23 cellular contexts compared by ENCODE assay signal in the genomic region with DNA sequence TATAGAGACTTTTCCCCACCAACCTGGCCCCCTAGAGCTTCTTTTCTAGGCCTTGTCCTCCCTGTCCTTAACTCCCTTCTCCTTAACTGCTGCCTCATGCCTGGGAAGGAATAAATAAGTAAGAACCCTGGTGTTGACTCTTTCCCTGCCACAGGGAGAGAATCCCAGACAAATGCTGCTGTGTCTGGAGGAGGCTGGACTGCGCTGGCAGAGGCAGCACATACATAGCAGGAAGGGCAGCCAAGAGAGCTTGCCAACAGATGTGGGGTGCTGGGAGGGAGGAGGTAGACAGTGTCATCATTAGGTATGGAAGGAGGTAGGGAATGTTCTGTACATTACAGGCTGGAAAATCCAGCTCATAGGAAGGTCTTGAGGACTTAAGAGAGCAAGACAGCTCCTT.
DNase-seq lines count a peak whose midpoint lies in the region; ATAC-seq and TF ChIP-seq lines count a peak whose summit lies in the region.
"Had no signal": no experiment of that assay in that cellular context is flagged by ENCODE, and none has a peak within 500 bp of the region (broad histone marks: within the 10 kb centered on the region; RNA-seq: fewer than 3 reads in every experiment).

No MANE protein-coding gene starts in this region.

- TF ChIP-seq CTCF in heart right ventricle (IDR thresholded peaks at IDR 0.05) (no peak), ascending aorta (IDR thresholded peaks at IDR 0.05) (no peak), vagina (IDR thresholded peaks at IDR 0.05) (no peak)

- H3K9ac ChIP-seq in mesenchymal stem cell (ENCODE audit: low read length) (peak overlapping the region; percentile 74), mesendoderm (ENCODE audit: low read length) (no peak overlapping the region)
- H3K9ac ChIP-seq: BLaER1 treated with 17β-estradiol and CSF1 and Interleukin-3, amounts not matched to agents 10 nM and 100 nM had no signal

- H3K4me2 ChIP-seq in mesenchymal stem cell (ENCODE audit: low read length, poor library complexity, severe bottlenecking): no peak overlapping the region
- H3K4me2 ChIP-seq in mesendoderm (ENCODE audit: low read length): no peak overlapping the region

- H4K5ac ChIP-seq in mesendoderm (ENCODE audit: low read length): no peak overlapping the region

- H3K4me3 ChIP-seq in heart right ventricle: no peak overlapping the region
- H3K4me3 ChIP-seq in ascending aorta: no peak overlapping the region
- H3K4me3 ChIP-seq in mesenchymal stem cell (ENCODE audit: insufficient read depth in 1 of 2, low read depth in 1 of 2, low read length in 2 of 2): no peak overlapping the region
- no peak overlapping the region for H3K4me3 ChIP-seq in vagina
- no peak overlapping the region for H3K4me3 ChIP-seq in mesendoderm (ENCODE audit: low read length)
- no peak overlapping the region for H3K4me3 ChIP-seq in CD8-positive, alpha-beta memory T cell (ENCODE audit: low read length)
- H3K4me3 ChIP-seq: BLaER1 treated with 17β-estradiol and CSF1 and Interleukin-3, amounts not matched to agents 10 nM and 100 nM; SJSA1 had no signal

- H2BK5ac ChIP-seq in mesenchymal stem cell (ENCODE audit: low read depth, low read length, poor library complexity, severe bottlenecking) (no peak overlapping the region), mesendoderm (ENCODE audit: low read length) (no peak overlapping the region)

- intact Hi-C loops in heart right ventricle (cut with DNase I): no loop called here
- intact Hi-C loops in Right ventricle myocardium inferior (cut with DNase I): no loop called here
- intact Hi-C loops in ascending aorta (cut with DNase I): no loop called here
- intact Hi-C loops in vagina (cut with DNase I): no loop called here

- H3K27me3 Mint-ChIP-seq in CD8-positive, alpha-beta memory T cell: peaks cover 4 to 5% of the 10 kb centered on the region in 2 donors
- H3K27me3 Mint-ChIP-seq: activated naive CD8-positive, alpha-beta T cell treated with anti-CD3 and anti-CD28 coated beads, Interleukin-2, amount 50 U/mL, for 24 hours had no signal

- 62 to 75% methylated on average over 1 of the region's 1 CpG for WGBS in heart right ventricle, 2 donors
- WGBS in mesenchymal stem cell: 64% methylated on average over 1 of the region's 1 CpG
- WGBS in mesendoderm (ENCODE audit: extremely low coverage, insufficient coverage, low lambda C conversion rate): no CpG with 5 or more reads among the region's 1 CpG

- H3K4ac ChIP-seq in mesenchymal stem cell (ENCODE audit: low read depth in 1 of 2, low read length in 2 of 2) (no peak overlapping the region), mesendoderm (ENCODE audit: low read depth, low read length) (no peak overlapping the region)

- CTCF ChIA-PET in CD8-positive, alpha-beta memory T cell (lab: Charles Lee): no interaction called here

- DNase-seq in heart right ventricle (no peak), Right ventricle myocardium inferior (ENCODE audit: missing footprints) (no peak), ascending aorta (ENCODE audit: low spot score in 2 of 2) (no peak), mesenchymal stem cell (no peak), vagina (ENCODE audit: extremely low spot score in 2 of 2) (no peak), mesendoderm (no peak), DMS79 (lab: John Stamatoyannopoulos, UW) (no peak)
- no peak for DNase-seq in CD8-positive, alpha-beta memory T cell
- DNase-seq: activated CD4-positive, CD25-positive, alpha-beta regulatory T cell treated with anti-CD3 and anti-CD28 coated beads, Interleukin-2, amount 50 U/mL, for 72 hours; activated CD8-positive, alpha-beta memory T cell treated with anti-CD3 and anti-CD28 coated beads for 24 hours; activated gamma-delta T cell treated with Interleukin-2 at 50 U/mL for 16 hours; activated naive CD8-positive, alpha-beta T cell treated with anti-CD3 and anti-CD28 coated beads, Interleukin-2, amount 50 U/mL, for 24 hours; activated T-cell treated with anti-CD3 and anti-CD28 coated beads, Interleukin-2, amount 50 U/mL, for 1 hour; cortex of kidney; H9; NCI-H1105; NCI-H510A; NK-92 treated with Interleukin-12 subunit alpha and Interleukin-12 subunit beta, amount 100 ng/mL, for 24 hours; occipital lobe had no signal

- H2BK12ac ChIP-seq in mesenchymal stem cell (ENCODE audit: low read length in 2 of 2): no peak overlapping the region

- H3K9me3 Mint-ChIP-seq in CD8-positive, alpha-beta memory T cell: peaks cover 0 to 6% (median 0%) of the 10 kb centered on the region in 5 donors
- H3K9me3 Mint-ChIP-seq: activated naive CD8-positive, alpha-beta T cell treated with anti-CD3 and anti-CD28 coated beads, Interleukin-2, amount 50 U/mL, for 24 hours; memory B cell had no signal

- no peaks in the 10 kb centered on the region for H3K4me1 Mint-ChIP-seq in CD8-positive, alpha-beta memory T cell
- H3K4me1 Mint-ChIP-seq: activated naive CD8-positive, alpha-beta T cell treated with anti-CD3 and anti-CD28 coated beads, Interleukin-2, amount 50 U/mL, for 24 hours; H9; memory B cell had no signal

- H3K36me3 ChIP-seq in heart right ventricle (no peaks in the 10 kb centered on the region), ascending aorta (peaks cover 0 to 5% of the 10 kb centered on the region in 2 donors), mesenchymal stem cell (ENCODE audit: control insufficient read depth in 1 of 2, insufficient read depth in 2 of 2, low read depth in 1 of 2, low read length in 2 of 2) (no peaks in the 10 kb centered on the region), vagina (no peaks in the 10 kb centered on the region), mesendoderm (ENCODE audit: control insufficient read depth, insufficient read depth, low read length) (no peaks in the 10 kb centered on the region)
- no peaks in the 10 kb centered on the region for H3K36me3 ChIP-seq in CD8-positive, alpha-beta memory T cell (ENCODE audit: insufficient read depth, low read length)
- H3K36me3 ChIP-seq: BLaER1 treated with 17β-estradiol and CSF1 and Interleukin-3, amounts not matched to agents 10 nM and 100 nM had no signal

- TF ChIP-seq POLR2A in vagina (IDR thresholded peaks at IDR 0.05): no peak

- H2BK15ac ChIP-seq in mesenchymal stem cell (ENCODE audit: low read depth, poor library complexity, severe bottlenecking) (no peak overlapping the region), mesendoderm (replicated peaks; ENCODE audit: low read depth) (no peak overlapping the region)

- H4K91ac ChIP-seq in mesenchymal stem cell (ENCODE audit: low read length): no peak overlapping the region

- H3K27me3 ChIP-seq in heart right ventricle (no peaks in the 10 kb centered on the region), ascending aorta (no peaks in the 10 kb centered on the region), mesenchymal stem cell (ENCODE audit: control insufficient read depth in 1 of 2, insufficient read depth in 1 of 2, low read length in 2 of 2) (no peaks in the 10 kb centered on the region), vagina (no peaks in the 10 kb centered on the region), mesendoderm (ENCODE audit: insufficient read depth, low read length, poor library complexity) (no peaks in the 10 kb centered on the region)
- H3K27me3 ChIP-seq in CD8-positive, alpha-beta memory T cell (ENCODE audit: insufficient read depth, low read length, poor library complexity, severe bottlenecking): no peaks in the 10 kb centered on the region
- H3K27me3 ChIP-seq: BLaER1 treated with 17β-estradiol and CSF1 and Interleukin-3, amounts not matched to agents 10 nM and 100 nM; SJSA1 had no signal

- no peak overlapping the region for H3K14ac ChIP-seq in mesenchymal stem cell (ENCODE audit: low read length in 2 of 2)

- H3K79me2 ChIP-seq in mesendoderm (ENCODE audit: control insufficient read depth, insufficient read depth, low read length): no peaks in the 10 kb centered on the region

- no peak overlapping the region for H2AFZ ChIP-seq in mesenchymal stem cell (ENCODE audit: low read depth, low read length)

- H3K4me1 ChIP-seq in heart right ventricle (peaks cover 0 to 28% (median 16%) of the 10 kb centered on the region in 9 donors), ascending aorta (peaks cover 9 to 23% of the 10 kb centered on the region in 2 donors), mesenchymal stem cell (ENCODE audit: control insufficient read depth, insufficient read depth, low read depth, low read length) (no peaks in the 10 kb centered on the region), vagina (peaks cover 13% of the 10 kb centered on the region), mesendoderm (ENCODE audit: control insufficient read depth, low read depth, low read length) (no peaks in the 10 kb centered on the region)
- no peaks in the 10 kb centered on the region for H3K4me1 ChIP-seq in CD8-positive, alpha-beta memory T cell (ENCODE audit: insufficient read depth, low read length)

- ATAC-seq in heart right ventricle: peak in 6 of 8 donors; percentile 62 to 89 (median 80)
- ATAC-seq in Right ventricle myocardium inferior: no peak
- ATAC-seq: activated naive CD8-positive, alpha-beta T cell treated with anti-CD3 and anti-CD28 coated beads, Interleukin-2, amount 50 U/mL, for 24 hours; Panc1 had no signal

- H3K9me3 ChIP-seq in heart right ventricle (peaks cover 0 to 4% (median 0%) of the 10 kb centered on the region in 11 donors), ascending aorta (no peaks in the 10 kb centered on the region), mesenchymal stem cell (ENCODE audit: control insufficient read depth, low read length) (no peaks in the 10 kb centered on the region), vagina (no peaks in the 10 kb centered on the region)
- no peaks in the 10 kb centered on the region for H3K9me3 ChIP-seq in CD8-positive, alpha-beta memory T cell (ENCODE audit: low read length)
- H3K9me3 ChIP-seq: SJSA1 had no signal

- H4K8ac ChIP-seq in mesenchymal stem cell (ENCODE audit: low read length) (no peak overlapping the region), mesendoderm (ENCODE audit: low read depth, low read length) (no peak overlapping the region)

- H3K18ac ChIP-seq in mesenchymal stem cell (ENCODE audit: low read depth in 1 of 2, low read length in 2 of 2): no peak overlapping the region
- H3K18ac ChIP-seq in mesendoderm (ENCODE audit: low read length): no peak overlapping the region

- no peak overlapping the region for H2BK120ac ChIP-seq in mesenchymal stem cell (ENCODE audit: low read depth, low read length)
- H2BK120ac ChIP-seq in mesendoderm (ENCODE audit: low read depth, low read length): no peak overlapping the region

- H3K36me3 Mint-ChIP-seq in CD8-positive, alpha-beta memory T cell: no peaks in the 10 kb centered on the region
- H3K36me3 Mint-ChIP-seq: memory B cell had no signal

- no peaks in the 10 kb centered on the region for H3K79me1 ChIP-seq in mesenchymal stem cell (replicated peaks; ENCODE audit: low read length, poor library complexity, severe bottlenecking)
- H3K79me1 ChIP-seq in mesendoderm (ENCODE audit: low read length): no peaks in the 10 kb centered on the region

- no peak overlapping the region for H3K27ac Mint-ChIP-seq in CD8-positive, alpha-beta memory T cell
- H3K27ac Mint-ChIP-seq: activated naive CD8-positive, alpha-beta T cell treated with anti-CD3 and anti-CD28 coated beads, Interleukin-2, amount 50 U/mL, for 24 hours; H9; memory B cell had no signal

- H2AK5ac ChIP-seq in mesenchymal stem cell (ENCODE audit: low read length, severe bottlenecking) (no peak overlapping the region), mesendoderm (ENCODE audit: low read length) (no peak overlapping the region)

- POLR2A ChIA-PET in CD8-positive, alpha-beta memory T cell (lab: Charles Lee): no interaction called here

- H3K4me3 Mint-ChIP-seq in CD8-positive, alpha-beta memory T cell: no peak overlapping the region
- H3K4me3 Mint-ChIP-seq: activated naive CD8-positive, alpha-beta T cell treated with anti-CD3 and anti-CD28 coated beads, Interleukin-2, amount 50 U/mL, for 24 hours; H9; memory B cell had no signal

- no peak overlapping the region for H3K56ac ChIP-seq in mesendoderm (ENCODE audit: low read length)

- no peak overlapping the region for H3K23ac ChIP-seq in mesenchymal stem cell (ENCODE audit: low read length in 2 of 2)
- H3K23ac ChIP-seq in mesendoderm (ENCODE audit: low read length): no peak overlapping the region

- H3K27ac ChIP-seq in heart right ventricle (peak overlapping the region in 2 of 10 donors; percentile 20 to 47), ascending aorta (peak overlapping the region; percentile 68 to 71), mesenchymal stem cell (ENCODE audit: low read length, poor library complexity, severe bottlenecking) (no peak overlapping the region), vagina (peak overlapping the region; percentile 6), mesendoderm (ENCODE audit: low read depth, low read length) (no peak overlapping the region)
- H3K27ac ChIP-seq in CD8-positive, alpha-beta memory T cell (ENCODE audit: low read depth, low read length): no peak overlapping the region
- H3K27ac ChIP-seq: BLaER1 treated with 17β-estradiol and CSF1 and Interleukin-3, amounts not matched to agents 10 nM and 100 nM; SJSA1 had no signal

Comparison
In these comparisons a context has a peak if more than half of its experiments do, and no peak if none do; other contexts are left out.
1. H3K27ac ChIP-seq: peak in ascending aorta (2 of 2) and vagina (single experiment); none in mesenchymal stem cell (single experiment), mesendoderm (single experiment) and CD8-positive, alpha-beta memory T cell (single experiment).